ENCODE assay signal across 9 cellular contexts in the genomic region with DNA sequence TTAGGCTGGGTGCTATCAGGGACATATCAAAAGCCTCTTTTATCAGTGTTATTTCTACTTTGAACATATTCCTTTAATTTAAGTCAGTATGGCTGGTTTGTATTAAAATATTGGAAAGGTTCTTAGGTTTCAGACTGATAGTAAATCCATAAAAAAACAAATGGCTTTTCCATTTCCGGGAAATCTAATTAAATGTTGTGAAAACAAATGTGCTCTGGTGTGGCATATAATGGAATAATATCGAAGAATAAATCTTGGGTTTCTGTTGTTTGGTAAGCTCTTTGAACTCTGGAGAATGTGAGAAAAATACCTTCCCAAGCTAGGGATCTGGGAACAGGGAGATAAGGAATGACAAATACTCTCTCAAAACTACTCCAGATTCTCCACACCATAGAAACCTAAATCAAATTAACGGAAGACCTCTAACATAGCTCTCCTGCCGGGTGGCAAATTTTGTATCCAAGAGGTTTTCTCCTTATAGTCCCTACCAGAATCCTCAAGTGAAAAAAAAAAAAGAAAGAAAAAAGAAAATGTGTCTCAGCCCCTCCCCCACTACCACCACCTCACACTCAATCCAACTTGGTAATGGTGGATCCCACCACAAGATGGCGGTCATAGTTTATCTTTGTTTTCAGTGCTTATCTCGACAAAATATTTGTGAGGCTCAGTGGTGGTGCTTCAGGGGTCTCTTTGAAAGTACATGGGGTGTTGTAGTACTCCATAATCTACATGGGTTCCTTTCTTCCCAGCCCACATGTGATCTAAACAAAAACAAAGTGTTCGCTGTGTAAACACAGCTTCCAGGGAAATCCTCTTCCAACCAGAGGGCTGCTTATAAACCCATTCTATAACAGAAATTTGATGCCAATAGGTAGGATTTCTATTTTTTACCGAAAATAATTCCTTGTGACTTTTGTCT. TPM values are rescaled to one million over a fixed set of nuclear protein-coding genes. Genes with fewer than 3 reads are reported as not detected.
DNase-seq lines count a peak whose midpoint lies in the region; ATAC-seq, FAIRE-seq and TF ChIP-seq lines count a peak whose summit lies in the region.
"Had no signal": no experiment of that assay in that cellular context is flagged by ENCODE, and none has a peak within 500 bp of the region (broad histone marks: within the 10 kb centered on the region; RNA-seq: fewer than 3 reads in every experiment).

No MANE protein-coding gene starts in this region.

- no peaks in the 10 kb centered on the region for H3K9me3 ChIP-seq in SK-N-SH
- H3K9me3 ChIP-seq in kidney (ENCODE audit: control insufficient read depth in 1 of 2, low read length in 2 of 2) = no peaks in the 10 kb centered on the region
- no peaks in the 10 kb centered on the region for H3K9me3 ChIP-seq in left ventricle myocardium inferior (replicated peaks)
- H3K9me3 ChIP-seq in right cardiac atrium (ENCODE audit: control insufficient read depth, low read length) = peaks cover 1% of the 10 kb centered on the region
- H3K9me3 ChIP-seq: BLaER1 treated with 17β-estradiol and CSF1 and Interleukin-3, amounts not matched to agents 10 nM and 100 nM had no signal

- no peak overlapping the region for H2AFZ ChIP-seq in SK-N-SH (ENCODE audit: low read depth)

- peak; percentile 59 for TF ChIP-seq RAD21 in SK-N-SH (IDR thresholded peaks at IDR 0.05; ENCODE audit: low read length)

- no peaks in the 10 kb centered on the region for H3K79me2 ChIP-seq in SK-N-SH (ENCODE audit: insufficient read depth)

- CTCF ChIA-PET in SK-N-SH (lab: Yijun Ruan, JAX) = interaction anchor here (0.6 to 1.5 kb wide), 5 partner anchors 647 to 1038 kb away, joined by 3 to 10 read pairs (median 3); no protein-coding TSS in a partner anchor

- H3K9me2 ChIP-seq in SK-N-SH = no peaks in the 10 kb centered on the region

- H3K4me2 ChIP-seq in SK-N-SH = peak overlapping the region; percentile 52
- H3K4me2 ChIP-seq: BLaER1 treated with 17β-estradiol and CSF1 and Interleukin-3, amounts not matched to agents 10 nM and 100 nM had no signal

- DNase-seq in NCI-H2029 (lab: John Stamatoyannopoulos, UW) (peak; percentile 4), NCI-H2029 treated with DMSO at 0.1 percent for 48 hours (lab: John Stamatoyannopoulos, UW) (no peak), HuH-7.5 (ENCODE audit: low spot score) (peak; percentile 14), SK-N-SH (peak; percentile 36), kidney (no peak), left ventricle myocardium inferior (no peak), right cardiac atrium (no peak)

- ATAC-seq in GM21723 (IDR thresholded peaks at IDR 0.05; ENCODE audit: unreplicated experiment) (no peak), right cardiac atrium (no peak)

- H3K4me3 ChIP-seq in SK-N-SH (ENCODE audit: low read depth in 2 of 2, low read length in 1 of 2) (no peak overlapping the region), kidney (ENCODE audit: low read length in 2 of 2) (no peak overlapping the region), left ventricle myocardium inferior (no peak overlapping the region), right cardiac atrium (ENCODE audit: low read length) (no peak overlapping the region)
- H3K4me3 ChIP-seq: BLaER1 treated with 17β-estradiol and CSF1 and Interleukin-3, amounts not matched to agents 10 nM and 100 nM had no signal

- H3F3A ChIP-seq in SK-N-SH (replicated peaks; ENCODE audit: insufficient read depth) = peaks cover 38% of the 10 kb centered on the region

- peak overlapping the region; percentile 2; the same call in 1 of the 2 replicates for H3K9ac ChIP-seq in SK-N-SH
- no peak overlapping the region for H3K9ac ChIP-seq in kidney (ENCODE audit: low read length in 2 of 2)
- H3K9ac ChIP-seq: BLaER1 treated with 17β-estradiol and CSF1 and Interleukin-3, amounts not matched to agents 10 nM and 100 nM had no signal

- POLR2A ChIA-PET in SK-N-SH (lab: Yijun Ruan, JAX) = no interaction called here

- intact Hi-C loops in kidney (cut with DNase I) = no loop called here
- intact Hi-C loops in left ventricle myocardium inferior (cut with micrococcal nuclease) = no loop called here
- intact Hi-C loops in right cardiac atrium (cut with DNase I) = no loop called here

- FAIRE-seq in kidney (lab: Jason Lieb, UNC) = no peak

- H3K27ac ChIP-seq in SK-N-SH (ENCODE audit: low read depth in 2 of 2, low read length in 1 of 2) = peak overlapping the region in 1 of 2 experiments; percentile 97; a peak in 2 of 4 replicates
- H3K27ac ChIP-seq in kidney (ENCODE audit: low read depth in 2 of 2, low read length in 2 of 2) = no peak overlapping the region
- H3K27ac ChIP-seq in left ventricle myocardium inferior (replicated peaks) = no peak overlapping the region
- H3K27ac ChIP-seq in right cardiac atrium (ENCODE audit: low read length) = no peak overlapping the region
- H3K27ac ChIP-seq: BLaER1 treated with 17β-estradiol and CSF1 and Interleukin-3, amounts not matched to agents 10 nM and 100 nM had no signal

- peaks cover 6 to 53% of the 10 kb centered on the region in 2 experiments for H3K4me1 ChIP-seq in SK-N-SH (ENCODE audit: control insufficient read depth in 1 of 2, insufficient read depth in 2 of 2, low read depth in 1 of 2, low read length in 1 of 2)
- H3K4me1 ChIP-seq in kidney (ENCODE audit: control insufficient read depth in 1 of 2, insufficient read depth in 1 of 2, low read depth in 1 of 2, low read length in 2 of 2) = no peaks in the 10 kb centered on the region
- peaks cover 8% of the 10 kb centered on the region for H3K4me1 ChIP-seq in left ventricle myocardium inferior
- H3K4me1 ChIP-seq in right cardiac atrium (ENCODE audit: control insufficient read depth, insufficient read depth, low read length) = peaks cover 1% of the 10 kb centered on the region
- H3K4me1 ChIP-seq: BLaER1 treated with 17β-estradiol and CSF1 and Interleukin-3, amounts not matched to agents 10 nM and 100 nM had no signal

- H3K27me3 ChIP-seq in SK-N-SH (ENCODE audit: insufficient read depth) = no peaks in the 10 kb centered on the region
- H3K27me3 ChIP-seq in left ventricle myocardium inferior (ENCODE audit: low read depth) = no peaks in the 10 kb centered on the region
- no peaks in the 10 kb centered on the region for H3K27me3 ChIP-seq in right cardiac atrium (ENCODE audit: control insufficient read depth, insufficient read depth)
- H3K27me3 ChIP-seq: BLaER1 treated with 17β-estradiol and CSF1 and Interleukin-3, amounts not matched to agents 10 nM and 100 nM had no signal

- TF ChIP-seq EP300 in SK-N-SH (IDR thresholded peaks at IDR 0.05; ENCODE audit: borderline replicate concordance in 1 of 2, low read depth in 1 of 2, low read length in 1 of 2) = 0 out of 4 replicates have a peak, but pooled peaks of 1 of the 2 experiments have one; percentile 1

- 44% methylated on average over 8 of the region's 8 CpGs for WGBS in SK-N-SH (ENCODE audit: low lambda C conversion rate)
- WGBS in right cardiac atrium = 68% methylated on average over 8 of the region's 8 CpGs

- no peaks in the 10 kb centered on the region for H3K36me3 ChIP-seq in SK-N-SH (replicated peaks in 1 of 2; ENCODE audit: control insufficient read depth in 1 of 2, insufficient read depth in 2 of 2, low read length in 1 of 2)
- no peaks in the 10 kb centered on the region for H3K36me3 ChIP-seq in kidney (ENCODE audit: control insufficient read depth in 1 of 2, insufficient read depth in 2 of 2, low read length in 2 of 2)
- H3K36me3 ChIP-seq in left ventricle myocardium inferior = no peaks in the 10 kb centered on the region
- H3K36me3 ChIP-seq: BLaER1 treated with 17β-estradiol and CSF1 and Interleukin-3, amounts not matched to agents 10 nM and 100 nM had no signal

- H4K20me1 ChIP-seq in SK-N-SH (ENCODE audit: insufficient read depth) = no peaks in the 10 kb centered on the region
- H4K20me1 ChIP-seq: BLaER1 treated with 17β-estradiol and CSF1 and Interleukin-3, amounts not matched to agents 10 nM and 100 nM had no signal

- TF ChIP-seq CTCF in SK-N-SH (IDR thresholded peaks at IDR 0.05) (peak; percentile 60), kidney (IDR thresholded peaks at IDR 0.05; ENCODE audit: borderline replicate concordance, extremely low read depth, insufficient read depth) (peak; percentile 34), left ventricle myocardium inferior (IDR thresholded peaks at IDR 0.05; ENCODE audit: borderline replicate concordance) (no peak)

TF ChIP-seq in SK-N-SH, 30 proteins besides CTCF, POLR2A, EP300 and RAD21:
- TF ChIP-seq MEF2A (IDR thresholded peaks at IDR 0.05; ENCODE audit: borderline replicate concordance, low read depth) (no peak), SMC3 (IDR thresholded peaks at IDR 0.05; ENCODE audit: low read depth, low read length) (peak; percentile 37; the same call in 1 of the 2 replicates)

RNA-seq across cellular contexts. Expression of a gene that starts 54.6 kb away (rescaled TPM):
- polyA plus RNA-seq in SK-N-SH (2012; rRNA removed) (157 and 162 TPM in 2 replicates), kidney (ENCODE audit: insufficient read depth, low read depth, low replicate concordance) (0.45 TPM), right cardiac atrium (3.2 TPM)
- polyA plus RNA-seq in SK-N-SH (2012; cell fraction: cytosol; rRNA removed) = 154 and 175 TPM in 2 replicates
- polyA plus RNA-seq in SK-N-SH (2012; cell fraction: nucleus; rRNA removed) = 202 and 227 TPM in 2 replicates
- total RNA-seq in kidney (2.7 TPM), left ventricle myocardium inferior (2.0 TPM), right cardiac atrium (1 to 10 TPM; 2.3 to 7.1 (median 3.8) TPM)

Comparison
In these comparisons a context has a peak if more than half of its experiments do, and no peak if none do; other contexts are left out.
1. DNase-seq: peak in NCI-H2029 (single experiment), HuH-7.5 (single experiment) and SK-N-SH (single experiment); none in NCI-H2029 treated with DMSO at 0.1 percent for 48 hours (single experiment), kidney (single experiment), left ventricle myocardium inferior (single experiment) and right cardiac atrium (0 of 3).